ENCODE assay signal across 1 cellular context in genomic region chr9:128720841-128721486, GRCh38.
TF ChIP-seq lines count a peak whose summit lies in the region.

No MANE protein-coding gene starts in this region.

TF ChIP-seq in HCT116, 20 proteins besides CTCF, POLR2A, EP300 and RAD21:
- TF ChIP-seq, protein P1, sequence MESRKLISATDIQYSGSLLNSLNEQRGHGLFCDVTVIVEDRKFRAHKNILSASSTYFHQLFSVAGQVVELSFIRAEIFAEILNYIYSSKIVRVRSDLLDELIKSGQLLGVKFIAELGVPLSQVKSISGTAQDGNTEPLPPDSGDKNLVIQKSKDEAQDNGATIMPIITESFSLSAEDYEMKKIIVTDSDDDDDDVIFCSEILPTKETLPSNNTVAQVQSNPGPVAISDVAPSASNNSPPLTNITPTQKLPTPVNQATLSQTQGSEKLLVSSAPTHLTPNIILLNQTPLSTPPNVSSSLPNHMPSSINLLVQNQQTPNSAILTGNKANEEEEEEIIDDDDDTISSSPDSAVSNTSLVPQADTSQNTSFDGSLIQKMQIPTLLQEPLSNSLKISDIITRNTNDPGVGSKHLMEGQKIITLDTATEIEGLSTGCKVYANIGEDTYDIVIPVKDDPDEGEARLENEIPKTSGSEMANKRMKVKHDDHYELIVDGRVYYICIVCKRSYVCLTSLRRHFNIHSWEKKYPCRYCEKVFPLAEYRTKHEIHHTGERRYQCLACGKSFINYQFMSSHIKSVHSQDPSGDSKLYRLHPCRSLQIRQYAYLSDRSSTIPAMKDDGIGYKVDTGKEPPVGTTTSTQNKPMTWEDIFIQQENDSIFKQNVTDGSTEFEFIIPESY (IDR thresholded peaks at IDR 0.05; ENCODE audit: extremely low read depth, insufficient replicate concordance, low read length), result no peak
- TF ChIP-seq EZH2phosphoT487 (IDR thresholded peaks at IDR 0.05; ENCODE audit: borderline replicate concordance) (no peak), EZH2 (IDR thresholded peaks at IDR 0.05) (no peak), SP1 (IDR thresholded peaks at IDR 0.05; ENCODE audit: low read depth) (no peak)
TF ChIP-seq in HCT116: peak in this region for 0.
